Comparison of ENCODE assay signal across 8 cellular contexts in genomic region chr11:110431212-110432073, GRCh38. TPM values are rescaled to one million over a fixed set of nuclear protein-coding genes. Genes with fewer than 3 reads are reported as not detected.
DNase-seq lines count a peak whose midpoint lies in the region; ATAC-seq, FAIRE-seq and TF ChIP-seq lines count a peak whose summit lies in the region.

No MANE protein-coding gene starts in this region.

- no peaks in the 10 kb centered on the region for H3K9me3 ChIP-seq in thyroid gland

- DNase-seq in DMS79 (lab: John Stamatoyannopoulos, UW) (peak; percentile 42), HTR-8/SVneo (ENCODE audit: insufficient read length, low spot score) (no peak), left kidney (ENCODE audit: low read depth, low spot score) (peak; percentile 38), thyroid gland (no peak), GM13976 (ENCODE audit: low spot score) (no peak), MV-4-11 (lab: John Stamatoyannopoulos, UW) (no peak)

- WGBS in thyroid gland, 2 donors, result 21 to 25% methylated on average over 10 of the region's 10 CpGs

- peak overlapping the region; percentile 95 for H3K27ac Mint-ChIP-seq in activated naive CD8-positive, alpha-beta T cell

- TF ChIP-seq CTCF in thyroid gland (IDR thresholded peaks at IDR 0.05), result peak in 1 of 6 experiments; percentile 10
- no peak for TF ChIP-seq CTCF in GM13976 (IDR thresholded peaks at IDR 0.05; ENCODE audit: borderline replicate concordance, control extremely low read depth, extremely low read depth, insufficient read depth, missing control alignments)

- peak overlapping the region; percentile 96 for H3K4me3 Mint-ChIP-seq in activated naive CD8-positive, alpha-beta T cell

- H3K27ac ChIP-seq in thyroid gland, result peak overlapping the region; percentile 88 to 92 (median 89)

- no peaks in the 10 kb centered on the region for H3K36me3 Mint-ChIP-seq in activated naive CD8-positive, alpha-beta T cell

- ATAC-seq in GM21423 (IDR thresholded peaks at IDR 0.05; ENCODE audit: unreplicated experiment), result no peak

- no peaks in the 10 kb centered on the region for H3K9me3 Mint-ChIP-seq in activated naive CD8-positive, alpha-beta T cell (ENCODE audit: low read depth)

- peak overlapping the region; percentile 56 to 74 (median 61) for H3K4me3 ChIP-seq in thyroid gland (replicated peaks in 1 of 3)

- no peaks in the 10 kb centered on the region for H3K27me3 ChIP-seq in thyroid gland

- H3K27me3 Mint-ChIP-seq in activated naive CD8-positive, alpha-beta T cell, result no peaks in the 10 kb centered on the region

- peak; percentile 13 for FAIRE-seq in HTR-8/SVneo (lab: Jason Lieb, UNC)

- no peak for TF ChIP-seq POLR2A in thyroid gland (IDR thresholded peaks at IDR 0.05)

- H3K36me3 ChIP-seq in thyroid gland, result no peaks in the 10 kb centered on the region

- in situ Hi-C loops in GM13976 (cut with MboI; ENCODE audit: low sequenced_read_pairs, unreplicated experiment), result loop anchor here (10.0 kb wide), 1 partner anchor 477 kb away; no protein-coding TSS in a partner anchor

- peaks cover 54% of the 10 kb centered on the region for H3K4me1 Mint-ChIP-seq in activated naive CD8-positive, alpha-beta T cell (ENCODE audit: low read depth)

- intact Hi-C loops in thyroid gland (cut with DNase I), result loop anchor here (5.0 kb wide), 2 partner anchors 54 to 484 kb away; no protein-coding TSS in a partner anchor

- peaks cover 46 to 49% of the 10 kb centered on the region in 2 donors for H3K4me1 ChIP-seq in thyroid gland

RNA-seq across cellular contexts. Expression of gene FDX1, which starts 1.7 kb away (rescaled TPM):
- 10 to 100 TPM; 28.9 to 58.5 (median 39.6) TPM for total RNA-seq in thyroid gland

Comparison
In these comparisons a context has a peak if more than half of its experiments do, and no peak if none do; other contexts are left out.
1. DNase-seq: peak in DMS79 (single experiment) and left kidney (single experiment); none in HTR-8/SVneo (single experiment), thyroid gland (0 of 2), GM13976 (single experiment) and MV-4-11 (single experiment).